In genomic region chr6:26016326-26017275, GRCh38 we compare ENCODE assay signal across 8 cellular contexts. TPM values are rescaled to one million over a fixed set of nuclear protein-coding genes. Genes with fewer than 3 reads are reported as not detected.
A peak's percentile ranks its signal among the peaks of the same experiment; 100 is the strongest.
DNase-seq lines count a peak whose midpoint lies in the region; ATAC-seq and TF ChIP-seq lines count a peak whose summit lies in the region.

No MANE protein-coding gene starts in this region.

- H4K5ac ChIP-seq in IMR-90 (ENCODE audit: low read depth, low read length) = peak overlapping the region; percentile 90

- H3K4me1 ChIP-seq in IMR-90 (ENCODE audit: control insufficient read depth, insufficient read depth, low read length) (peaks cover 12% of the 10 kb centered on the region), body of pancreas (no peaks in the 10 kb centered on the region), stomach smooth muscle (ENCODE audit: control insufficient read depth, insufficient read depth, low read length) (peaks cover 17% of the 10 kb centered on the region)

- H3K9me1 ChIP-seq in IMR-90 (ENCODE audit: insufficient read depth, low read length) = 0 out of 2 replicates have a peak, but pooled peaks cover 3% of the 10 kb centered on the region

- TF ChIP-seq CTCF in IMR-90 (conservative IDR thresholded peaks at IDR 0.05; ENCODE audit: low read depth, low read length) = no peak
- no peak for TF ChIP-seq CTCF in body of pancreas (IDR thresholded peaks at IDR 0.05)
- TF ChIP-seq CTCF in WERI-Rb-1 (IDR thresholded peaks at IDR 0.05; ENCODE audit: low read depth, low read length) = no peak

- DNase-seq in IMR-90 = peak; percentile 34
- peak in 1 of 4 donors; percentile 26 for DNase-seq in body of pancreas
- DNase-seq in inferior parietal cortex (ENCODE audit: extremely low spot score) = peak; percentile 30
- DNase-seq in NCI-H1092 treated with DMSO at 0.1 percent for 48 hours (lab: John Stamatoyannopoulos, UW) = no peak
- no peak for DNase-seq in WERI-Rb-1
- no peak for DNase-seq in AG08396 (ENCODE audit: low spot score)

- no TSS peak for BruUV-seq in IMR-90 (replicated peaks; lab: Mats Ljungman, UMichigan)

- H3K56ac ChIP-seq in IMR-90 (ENCODE audit: extremely low read depth, insufficient read depth, low read length) = peak overlapping the region; percentile 69

- H3K4ac ChIP-seq in IMR-90 (ENCODE audit: low read depth, low read length) = peak overlapping the region; percentile 66

- TF ChIP-seq RAD21 in IMR-90 (IDR thresholded peaks at IDR 0.05; ENCODE audit: low read length) = no peak

- H3K9ac ChIP-seq in IMR-90 (ENCODE audit: low read depth, low read length) = peak overlapping the region; percentile 63
- peak overlapping the region; percentile 5 to 78 for H3K9ac ChIP-seq in stomach smooth muscle (ENCODE audit: low read length in 2 of 2)

- peak overlapping the region; percentile 68 for H2AK9ac ChIP-seq in IMR-90 (replicated peaks; ENCODE audit: low read depth, low read length, poor library complexity)

- H3K14ac ChIP-seq in IMR-90 (replicated peaks; ENCODE audit: low read depth, low read length) = peak overlapping the region; percentile 71

- peak overlapping the region; percentile 60 for H3K18ac ChIP-seq in IMR-90 (ENCODE audit: low read depth, low read length)

- H2BK120ac ChIP-seq in IMR-90 (ENCODE audit: low read depth, low read length) = peak overlapping the region; percentile 71

- ATAC-seq in IMR-90 (ENCODE audit: low read depth) (no peak), body of pancreas (no peak), GM19397 (IDR thresholded peaks at IDR 0.05; ENCODE audit: unreplicated experiment) (no peak)

- H3K4me2 ChIP-seq in IMR-90 (ENCODE audit: low read depth, low read length) = peak overlapping the region; percentile 91

- H3K27me3 ChIP-seq in IMR-90 (ENCODE audit: control insufficient read depth, insufficient read depth, low read length) (no peaks in the 10 kb centered on the region), body of pancreas (no peaks in the 10 kb centered on the region), stomach smooth muscle (ENCODE audit: control insufficient read depth in 1 of 2, insufficient read depth in 2 of 2, low read length in 2 of 2) (no peaks in the 10 kb centered on the region), WERI-Rb-1 (ENCODE audit: insufficient read depth, low read depth, severe bottlenecking) (no peaks in the 10 kb centered on the region)

- H3K27ac ChIP-seq in IMR-90 (ENCODE audit: insufficient read depth, low read length) = peak overlapping the region; percentile 78
- peak overlapping the region in 3 of 4 donors; percentile 27 to 67 (median 49) for H3K27ac ChIP-seq in body of pancreas
- H3K27ac ChIP-seq in stomach smooth muscle (ENCODE audit: low read length) = peak overlapping the region; percentile 80
- no peak overlapping the region for H3K27ac ChIP-seq in WERI-Rb-1

- no peaks in the 10 kb centered on the region for H4K20me1 ChIP-seq in IMR-90 (ENCODE audit: insufficient read depth, low read length)

- H4K91ac ChIP-seq in IMR-90 (ENCODE audit: insufficient read depth, low read depth, low read length) = peak overlapping the region; percentile 73

- H3K36me3 ChIP-seq in IMR-90 (ENCODE audit: control insufficient read depth, insufficient read depth, low read length) (no peaks in the 10 kb centered on the region), body of pancreas (replicated peaks in 1 of 2; ENCODE audit: insufficient read depth in 1 of 2, low read depth in 2 of 2) (no peaks in the 10 kb centered on the region), stomach smooth muscle (ENCODE audit: control insufficient read depth in 2 of 2, insufficient read depth in 2 of 2, low read length in 2 of 2) (no peaks in the 10 kb centered on the region), WERI-Rb-1 (no peaks in the 10 kb centered on the region)

- H2BK15ac ChIP-seq in IMR-90 (ENCODE audit: low read depth, low read length) = no peak overlapping the region

- H3K9me3 ChIP-seq in IMR-90 (ENCODE audit: control insufficient read depth, insufficient read depth, low read length) (no peaks in the 10 kb centered on the region), body of pancreas (no peaks in the 10 kb centered on the region), stomach smooth muscle (ENCODE audit: control insufficient read depth in 2 of 2, low read length in 2 of 2) (no peaks in the 10 kb centered on the region), WERI-Rb-1 (ENCODE audit: severe bottlenecking) (peaks cover 3% of the 10 kb centered on the region)

- 0 out of 2 replicates have a peak overlapping the region, but pooled peaks have one; percentile 6 for H2AK5ac ChIP-seq in IMR-90 (ENCODE audit: low read depth, low read length)

- H2AFZ ChIP-seq in IMR-90 (replicated peaks; ENCODE audit: low read length, poor library complexity) = peak overlapping the region; percentile 91

- POLR2A ChIA-PET in IMR-90 (lab: Charles Lee; ENCODE audit: unreplicated experiment) = interaction anchor here (0.6 to 1.0 kb wide), 5 partner anchors 9 to 1130 kb away, joined by 3 read pairs; a partner anchor contains a TSS

- H2BK5ac ChIP-seq in IMR-90 (ENCODE audit: low read depth, low read length, poor library complexity, severe bottlenecking) = peak overlapping the region; percentile 82

- WGBS in IMR-90 (ENCODE audit: extremely low coverage in 2 of 2, insufficient read length in 1 of 2), 2 experiments = 10% methylated on average over 2 of the region's 33 CpGs; no CpG with 5 or more reads in 1 of the 2 experiments
- 58 to 67% methylated on average over 30 to 33 of the region's 33 CpGs for WGBS in body of pancreas, 2 donors

- dilution Hi-C loops in IMR-90 (cut with HindIII; ENCODE audit: low sequenced_read_pairs, unreplicated experiment) = no loop called here

- H4K8ac ChIP-seq in IMR-90 (ENCODE audit: low read depth in 2 of 2, low read length in 2 of 2) = peak overlapping the region; percentile 41 to 90

- H3K23ac ChIP-seq in IMR-90 (ENCODE audit: low read depth, low read length) = peak overlapping the region; percentile 46

- in situ Hi-C loops in IMR-90 (cut with MboI; ENCODE audit: low sequenced_read_pairs) = no loop called here

- peak overlapping the region; percentile 44 for H3K4me3 ChIP-seq in IMR-90 (ENCODE audit: insufficient read depth, low read depth, low read length)
- H3K4me3 ChIP-seq in body of pancreas = no peak overlapping the region
- peak overlapping the region; percentile 51 to 72 for H3K4me3 ChIP-seq in stomach smooth muscle (ENCODE audit: low read length in 2 of 2)
- no peak overlapping the region for H3K4me3 ChIP-seq in WERI-Rb-1 (ENCODE audit: low read depth, low read length)

- no peak overlapping the region for H2BK20ac ChIP-seq in IMR-90 (ENCODE audit: low read depth, low read length)

- H3K79me1 ChIP-seq in IMR-90 (ENCODE audit: low read depth in 1 of 2, low read length in 2 of 2) = peaks cover 4 to 9% of the 10 kb centered on the region in 2 experiments; a peak in 2 of 4 replicates

- CTCF ChIA-PET in IMR-90 (lab: Yijun Ruan, JAX) = interaction anchor here (0.6 to 3.5 kb wide), 7 partner anchors 10 to 1495 kb away, joined by 3 to 16 read pairs (median 11); a partner anchor contains a TSS

- TF ChIP-seq POLR2A in IMR-90 (IDR thresholded peaks at IDR 0.05; ENCODE audit: low read depth, low read length) = no peak
- no peak for TF ChIP-seq POLR2A in body of pancreas (IDR thresholded peaks at IDR 0.05)

- intact Hi-C loops in IMR-90 (cut with micrococcal nuclease) = no loop called here
- intact Hi-C loops in body of pancreas (cut with DNase I) = no loop called here

TF ChIP-seq in IMR-90, 13 proteins besides CTCF, POLR2A, EP300 and RAD21:
- TF ChIP-seq NFE2L2 (IDR thresholded peaks at IDR 0.05; ENCODE audit: low read depth, low read length) = 0 out of 2 replicates have a peak, but pooled peaks have one; percentile 16
- TF ChIP-seq BHLHE40 (IDR thresholded peaks at IDR 0.05; ENCODE audit: low read depth, low read length) = no peak
- 0 out of 2 replicates have a peak, but pooled peaks have one; percentile 13 for TF ChIP-seq MAFK (IDR thresholded peaks at IDR 0.05; ENCODE audit: low read depth, low read length)
TF ChIP-seq in IMR-90: peak in this region for 2.

RNA-seq across cellular contexts. Expression of gene TRIM38, which starts 54.0 kb away (rescaled TPM):
- total RNA-seq in IMR-90 (2012; rRNA removed) (6.3 and 6.7 TPM in 2 replicates), body of pancreas (1 to 10 TPM; 3.9 to 4.0 TPM)
- polyA plus RNA-seq in IMR-90 (2012; rRNA removed) = 3.3 and 4.1 TPM in 2 replicates
- 0.90 and 1.1 TPM in 2 replicates for polyA plus RNA-seq in IMR-90 (2012; cell fraction: cytosol; rRNA removed)
- 2.4 and 14.2 TPM in 2 replicates for polyA plus RNA-seq in IMR-90 (2012; cell fraction: nucleus; rRNA removed; ENCODE audit: low replicate concordance)

Comparison
In these comparisons a context has a peak if more than half of its experiments do, and no peak if none do; other contexts are left out.
1. DNase-seq: peak in IMR-90 (single experiment) and inferior parietal cortex (single experiment); none in NCI-H1092 treated with DMSO at 0.1 percent for 48 hours (single experiment), WERI-Rb-1 (single experiment) and AG08396 (single experiment).
2. H3K4me3 ChIP-seq: peak in IMR-90 (single experiment) and stomach smooth muscle (2 of 2); none in body of pancreas (0 of 2) and WERI-Rb-1 (single experiment).